23 cellular contexts compared by ENCODE assay signal in the genomic region with DNA sequence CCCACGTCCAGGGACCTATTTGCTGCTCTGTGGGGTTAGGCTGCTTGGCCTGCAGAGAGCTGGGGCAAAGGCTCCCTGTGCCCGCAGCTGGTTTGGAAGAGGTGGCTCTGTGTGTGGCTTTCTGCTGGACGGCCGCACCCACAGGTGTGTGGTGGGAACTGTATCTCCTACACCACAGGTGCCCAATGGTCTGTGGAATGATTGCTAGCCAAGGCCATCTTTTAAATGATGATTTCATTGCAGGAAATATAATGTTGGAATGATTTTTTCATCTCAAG.
"Had no signal": no experiment of that assay in that cellular context is flagged by ENCODE, and none has a peak within 500 bp of the region (broad histone marks: within the 10 kb centered on the region; RNA-seq: fewer than 3 reads in every experiment).

No MANE protein-coding gene starts in this region.

- H3K4me3 Mint-ChIP-seq: activated B cell treated with CpG ODN at 0.5 μM for 24 hours; activated CD4-positive, alpha-beta T cell treated with anti-CD3 and anti-CD28 coated beads, Interleukin-2, amount 10 ng/mL, durations not matched to agents 24 days and 14 days; activated CD8-positive, alpha-beta memory T cell treated with anti-CD3 and anti-CD28 coated beads, Interleukin-2, amount 10 ng/mL, durations not matched to agents 7 days and 5 days; activated CD8-positive, alpha-beta T cell treated with anti-CD3 and anti-CD28 coated beads for 36 hours; activated naive CD4-positive, alpha-beta T cell treated with anti-CD3 and anti-CD28 coated beads, Interleukin-2, amount 50 U/mL, for 24 hours; activated T-helper 17 cell treated with anti-CD3 and anti-CD28 coated beads, Interleukin-2, amount 50 U/mL, for 72 hours; brain; naive thymus-derived CD4-positive, alpha-beta T cell; neural crest cell; stimulated activated naive CD8-positive, alpha-beta T cell treated with anti-CD3 and anti-CD28 coated beads, Interleukin-15, Interleukin-2, amounts not matched to agents 100 ng/mL and 50 ng/mL, for 24 hours had no signal

- H3K27ac Mint-ChIP-seq: activated B cell treated with CpG ODN at 0.5 μM for 24 hours; activated CD4-positive, alpha-beta T cell treated with anti-CD3 and anti-CD28 coated beads, Interleukin-2, amount 10 ng/mL, durations not matched to agents 24 days and 14 days; activated CD8-positive, alpha-beta memory T cell treated with anti-CD3 and anti-CD28 coated beads, Interleukin-2, amount 10 ng/mL, durations not matched to agents 7 days and 5 days; activated CD8-positive, alpha-beta T cell treated with anti-CD3 and anti-CD28 coated beads for 36 hours; activated naive CD4-positive, alpha-beta T cell treated with anti-CD3 and anti-CD28 coated beads, Interleukin-2, amount 50 U/mL, for 24 hours; activated T-helper 17 cell treated with anti-CD3 and anti-CD28 coated beads, Interleukin-2, amount 50 U/mL, for 72 hours; brain; naive thymus-derived CD4-positive, alpha-beta T cell; stimulated activated naive CD8-positive, alpha-beta T cell treated with anti-CD3 and anti-CD28 coated beads, Interleukin-15, Interleukin-2, amounts not matched to agents 100 ng/mL and 50 ng/mL, for 24 hours had no signal

- H3K4me1 ChIP-seq: foreskin keratinocyte, left lung, spleen, transverse colon had no signal

- H3K36me3 ChIP-seq: left lung, spleen, transverse colon had no signal

- H3K4me3 ChIP-seq: left lung, lung, spleen, transverse colon had no signal

- H3K9me3 ChIP-seq: left lung, spleen, transverse colon had no signal

- DNase-seq: activated B cell treated with CpG ODN at 0.5 μM for 24 hours; activated CD4-positive, alpha-beta T cell treated with anti-CD3 and anti-CD28 coated beads, Interleukin-2, amount 10 ng/mL, durations not matched to agents 24 days and 14 days; activated CD8-positive, alpha-beta T cell treated with anti-CD3 and anti-CD28 coated beads for 36 hours; activated T-cell treated with anti-CD3 and anti-CD28 coated beads, Interleukin-2, amount 50 U/mL, for 1 hour; anterior cingulate cortex; caudate nucleus; dermis blood vessel endothelial cell; effector CD8-positive, alpha-beta T cell; foreskin keratinocyte; SIG-M5; stimulated activated CD4-positive, alpha-beta T cell treated with anti-CD3 and anti-CD28 coated beads, Interleukin-4, amount 100 ng/mL, for 4 hours; T1000; transverse colon had no signal

- H3K4me1 Mint-ChIP-seq: activated B cell treated with CpG ODN at 0.5 μM for 24 hours; activated CD4-positive, alpha-beta T cell treated with anti-CD3 and anti-CD28 coated beads, Interleukin-2, amount 10 ng/mL, durations not matched to agents 24 days and 14 days; activated CD8-positive, alpha-beta memory T cell treated with anti-CD3 and anti-CD28 coated beads, Interleukin-2, amount 10 ng/mL, durations not matched to agents 7 days and 5 days; activated naive CD4-positive, alpha-beta T cell treated with anti-CD3 and anti-CD28 coated beads, Interleukin-2, amount 50 U/mL, for 24 hours; activated T-helper 17 cell treated with anti-CD3 and anti-CD28 coated beads, Interleukin-2, amount 50 U/mL, for 72 hours; brain; naive thymus-derived CD4-positive, alpha-beta T cell; neural crest cell had no signal

- H3K9me3 Mint-ChIP-seq: activated B cell treated with CpG ODN at 0.5 μM for 24 hours; activated CD4-positive, alpha-beta T cell treated with anti-CD3 and anti-CD28 coated beads, Interleukin-2, amount 10 ng/mL, durations not matched to agents 24 days and 14 days; activated CD8-positive, alpha-beta T cell treated with anti-CD3 and anti-CD28 coated beads for 36 hours; activated naive CD4-positive, alpha-beta T cell treated with anti-CD3 and anti-CD28 coated beads, Interleukin-2, amount 50 U/mL, for 24 hours; activated T-helper 17 cell treated with anti-CD3 and anti-CD28 coated beads, Interleukin-2, amount 50 U/mL, for 72 hours; naive thymus-derived CD4-positive, alpha-beta T cell; neural crest cell; stimulated activated naive CD8-positive, alpha-beta T cell treated with anti-CD3 and anti-CD28 coated beads, Interleukin-15, Interleukin-2, amounts not matched to agents 100 ng/mL and 50 ng/mL, for 24 hours had no signal

- H3K27me3 Mint-ChIP-seq: activated CD8-positive, alpha-beta memory T cell treated with anti-CD3 and anti-CD28 coated beads, Interleukin-2, amount 10 ng/mL, durations not matched to agents 7 days and 5 days; activated naive CD4-positive, alpha-beta T cell treated with anti-CD3 and anti-CD28 coated beads, Interleukin-2, amount 50 U/mL, for 24 hours; stimulated activated naive CD8-positive, alpha-beta T cell treated with anti-CD3 and anti-CD28 coated beads, Interleukin-15, Interleukin-2, amounts not matched to agents 100 ng/mL and 50 ng/mL, for 24 hours had no signal

- H3K36me3 Mint-ChIP-seq: activated CD8-positive, alpha-beta memory T cell treated with anti-CD3 and anti-CD28 coated beads, Interleukin-2, amount 10 ng/mL, durations not matched to agents 7 days and 5 days; activated naive CD4-positive, alpha-beta T cell treated with anti-CD3 and anti-CD28 coated beads, Interleukin-2, amount 50 U/mL, for 24 hours; brain; naive thymus-derived CD4-positive, alpha-beta T cell had no signal

- H3K27me3 ChIP-seq: transverse colon had no signal
